ENCODE assay signal across 10 cellular contexts in genomic region chr4:168864831-168865541, GRCh38.
DNase-seq lines count a peak whose midpoint lies in the region; ATAC-seq, FAIRE-seq and TF ChIP-seq lines count a peak whose summit lies in the region.
"Had no signal": no experiment of that assay in that cellular context is flagged by ENCODE, and none has a peak within 500 bp of the region (broad histone marks: within the 10 kb centered on the region; RNA-seq: fewer than 3 reads in every experiment).

No MANE protein-coding gene starts in this region.

- in situ Hi-C loops in HepG2 (cut with HindIII; ENCODE audit: extremely low pct_ligation_motif_present, low pct_unique_long_range_greater_than_20kb) (no loop called here), GM13977 (cut with MboI; ENCODE audit: low pct_unique_long_range_greater_than_20kb, low sequenced_read_pairs, unreplicated experiment) (no loop called here)

- TF ChIP-seq EP300 in HepG2 (IDR thresholded peaks at IDR 0.05; ENCODE audit: low read depth in 2 of 2, low read length in 2 of 2) (no peak), HepG2 (CRISPR knock-in tag; IDR thresholded peaks at IDR 0.05; ENCODE audit: borderline replicate concordance) (no peak)

- TF ChIP-seq CTCF in liver (IDR thresholded peaks at IDR 0.05; ENCODE audit: low read depth, low read length, missing input control) (no peak), HepG2 (CRISPR knock-in tag; IDR thresholded peaks at IDR 0.05) (no peak), MCF 10A (IDR thresholded peaks at IDR 0.05; ENCODE audit: unreplicated experiment) (no peak), GM13977 (IDR thresholded peaks at IDR 0.05; ENCODE audit: extremely low read depth, insufficient read depth, missing control alignments) (no peak)

- no peak for ATAC-seq in HepG2
- ATAC-seq in left lobe of liver: peak; percentile 63

- H3K4me3 ChIP-seq in liver (ENCODE audit: low read depth in 1 of 3, low read length in 3 of 3) (no peak overlapping the region), HepG2 (replicated peaks in 1 of 3; ENCODE audit: insufficient read depth in 1 of 3, low read depth in 2 of 3, low read length in 3 of 3) (no peak overlapping the region), small intestine (ENCODE audit: low read depth in 1 of 2, low read length in 2 of 2) (no peak overlapping the region)

- CTCF ChIA-PET in HepG2 (lab: Yijun Ruan, JAX; ENCODE audit: low intra/inter-chr PET ratio, low total read pairs): no interaction called here
- CTCF ChIA-PET in MCF 10A (lab: Yijun Ruan, JAX): interaction anchor here (0.6 to 1.7 kb wide), 6 partner anchors 10 to 350 kb away, joined by 3 to 9 read pairs (median 4); no protein-coding TSS in a partner anchor

- H3K36me3 Mint-ChIP-seq in MCF 10A (ENCODE audit: insufficient read depth, unreplicated experiment): peaks cover 82% of the 10 kb centered on the region

- 83% methylated on average over 5 of the region's 5 CpGs for WGBS in liver
- 88% methylated on average over 5 of the region's 5 CpGs for WGBS in HepG2 (ENCODE audit: low lambda C conversion rate)
- WGBS in small intestine, 3 donors: 72 to 86% (median 82%) methylated on average over 5 of the region's 5 CpGs

- H3K27me3 ChIP-seq in liver (ENCODE audit: control insufficient read depth in 4 of 4, insufficient read depth in 4 of 4, low read length in 3 of 4) (no peaks in the 10 kb centered on the region), HepG2 (ENCODE audit: control insufficient read depth in 1 of 2, insufficient read depth in 2 of 2, low read length in 2 of 2) (no peaks in the 10 kb centered on the region), small intestine (ENCODE audit: control insufficient read depth in 2 of 2, insufficient read depth in 2 of 2, low read length in 2 of 2) (no peaks in the 10 kb centered on the region)

- DNase-seq in HepG2 (ENCODE audit: low spot score) (no peak), MCF 10A (ENCODE audit: unreplicated experiment) (no peak), left lobe of liver (ENCODE audit: low spot score) (no peak), small intestine (no peak), NCI-H345 (lab: John Stamatoyannopoulos, UW) (no peak), GM13977 (ENCODE audit: low spot score) (no peak)
- DNase-seq in stimulated activated CD4-positive, alpha-beta T cell treated with anti-CD3 and anti-CD28 coated beads, Interleukin-4, amount 100 ng/mL, for 4 hours: no peak
- DNase-seq: activated CD4-positive, alpha-beta T cell treated with anti-CD3 and anti-CD28 coated beads, Interleukin-2, amount 10 ng/mL, durations not matched to agents 7 days and 5 days had no signal

- TF ChIP-seq POLR2A in HepG2 (IDR thresholded peaks at IDR 0.05; ENCODE audit: insufficient read depth in 1 of 2, low read depth in 2 of 2, low read length in 2 of 2): no peak

- BruUV-seq in HepG2 (replicated peaks; lab: Mats Ljungman, UMichigan) (no TSS peak), MCF 10A (replicated peaks; lab: Mats Ljungman, UMichigan) (no TSS peak)

- H3K36me3 ChIP-seq in liver (ENCODE audit: control insufficient read depth in 4 of 4, insufficient read depth in 3 of 4, low read depth in 1 of 4, low read length in 3 of 4) (no peaks in the 10 kb centered on the region), HepG2 (replicated peaks in 1 of 2; ENCODE audit: control insufficient read depth in 1 of 2, insufficient read depth in 2 of 2, low read length in 2 of 2) (no peaks in the 10 kb centered on the region; a peak in 1 of 5 replicates), small intestine (ENCODE audit: control insufficient read depth in 2 of 2, insufficient read depth in 2 of 2, low read length in 2 of 2) (no peaks in the 10 kb centered on the region)

- peaks cover 0 to 2% (median 0%) of the 10 kb centered on the region in 4 donors for H3K4me1 ChIP-seq in liver (ENCODE audit: control insufficient read depth in 4 of 4, insufficient read depth in 4 of 4, low read length in 3 of 4)
- no peaks in the 10 kb centered on the region for H3K4me1 ChIP-seq in HepG2 (ENCODE audit: insufficient read depth, low read length)
- no peaks in the 10 kb centered on the region for H3K4me1 ChIP-seq in small intestine (ENCODE audit: control insufficient read depth in 2 of 2, insufficient read depth in 1 of 2, low read depth in 1 of 2, low read length in 1 of 2)

- H3K27ac Mint-ChIP-seq in MCF 10A (ENCODE audit: low read depth, unreplicated experiment): peak overlapping the region; percentile 50
- H3K27ac Mint-ChIP-seq: activated CD4-positive, alpha-beta T cell treated with anti-CD3 and anti-CD28 coated beads, Interleukin-2, amount 10 ng/mL, durations not matched to agents 7 days and 5 days had no signal

- FAIRE-seq in HepG2 (lab: Jason Lieb, UNC) (no peak), small intestine (lab: Jason Lieb, UNC) (no peak)

- no peak overlapping the region for H3K27ac ChIP-seq in liver (ENCODE audit: low read depth in 1 of 2, low read length in 2 of 2)
- no peak overlapping the region for H3K27ac ChIP-seq in HepG2 (ENCODE audit: extremely low read length, insufficient read depth, low read length)
- H3K27ac ChIP-seq in small intestine (ENCODE audit: low read depth in 1 of 2, low read length in 1 of 2): peak overlapping the region in 1 of 2 donors; percentile 12
- H3K27ac ChIP-seq: C4-2B had no signal

- H3K4me3 Mint-ChIP-seq in MCF 10A (ENCODE audit: unreplicated experiment): no peak overlapping the region
- H3K4me3 Mint-ChIP-seq: activated CD4-positive, alpha-beta T cell treated with anti-CD3 and anti-CD28 coated beads, Interleukin-2, amount 10 ng/mL, durations not matched to agents 7 days and 5 days had no signal

- H3K9me3 Mint-ChIP-seq in MCF 10A (ENCODE audit: unreplicated experiment): no peaks in the 10 kb centered on the region
- H3K9me3 Mint-ChIP-seq: activated CD4-positive, alpha-beta T cell treated with anti-CD3 and anti-CD28 coated beads, Interleukin-2, amount 10 ng/mL, durations not matched to agents 7 days and 5 days had no signal

- H2AFZ ChIP-seq in HepG2 (ENCODE audit: low read length): no peak overlapping the region

- intact Hi-C loops in HepG2 (cut with micrococcal nuclease; ENCODE audit: unreplicated experiment) (no loop called here), MCF 10A (cut with micrococcal nuclease) (no loop called here)

- no peak overlapping the region for H3K4me2 ChIP-seq in HepG2 (ENCODE audit: low read depth, low read length)

- H3K9me3 ChIP-seq in liver (ENCODE audit: control insufficient read depth in 4 of 4, low read length in 3 of 4): no peaks in the 10 kb centered on the region
- H3K9me3 ChIP-seq in HepG2 (ENCODE audit: low read length): no peaks in the 10 kb centered on the region
- no peaks in the 10 kb centered on the region for H3K9me3 ChIP-seq in small intestine (ENCODE audit: control insufficient read depth, low read depth)

- H3K79me2 ChIP-seq in HepG2 (ENCODE audit: insufficient read depth, low read length): no peaks in the 10 kb centered on the region

- H4K20me1 ChIP-seq in HepG2 (ENCODE audit: insufficient read depth, low read length): no peaks in the 10 kb centered on the region

- peaks cover 41% of the 10 kb centered on the region for H3K4me1 Mint-ChIP-seq in MCF 10A (ENCODE audit: insufficient read depth, unreplicated experiment)

- H3K9ac ChIP-seq in liver (ENCODE audit: low read depth in 1 of 2, low read length in 2 of 2) (no peak overlapping the region), HepG2 (ENCODE audit: insufficient read depth, low read depth, low read length) (no peak overlapping the region)

- TF ChIP-seq RAD21 in liver (IDR thresholded peaks at IDR 0.05) (peak; percentile 43 to 47), HepG2 (CRISPR knock-in tag; IDR thresholded peaks at IDR 0.05) (no peak)

- no peaks in the 10 kb centered on the region for H3K27me3 Mint-ChIP-seq in MCF 10A (ENCODE audit: insufficient read depth, unreplicated experiment)
- H3K27me3 Mint-ChIP-seq: activated CD4-positive, alpha-beta T cell treated with anti-CD3 and anti-CD28 coated beads, Interleukin-2, amount 10 ng/mL, durations not matched to agents 7 days and 5 days had no signal

- POLR2A ChIA-PET in HepG2 (lab: Yijun Ruan, JAX): no interaction called here
- POLR2A ChIA-PET in MCF 10A (lab: Yijun Ruan, JAX): interaction anchor here (1.0 to 1.6 kb wide), 5 partner anchors 8 to 49 kb away, joined by 3 to 5 read pairs (median 4); no protein-coding TSS in a partner anchor

TF ChIP-seq in liver, 16 proteins besides CTCF, POLR2A, EP300 and RAD21:
- TF ChIP-seq YY1 (IDR thresholded peaks at IDR 0.05) (no peak), NR2F2 (IDR thresholded peaks at IDR 0.05) (peak; percentile 98), SP1 (IDR thresholded peaks at IDR 0.05) (peak; percentile 34), RXRA (IDR thresholded peaks at IDR 0.05) (peak; percentile 52 to 57)
TF ChIP-seq in liver: peak in this region for 3.

TF ChIP-seq in HepG2, 621 proteins besides CTCF, POLR2A, EP300 and RAD21 (continues in another document):
- TF ChIP-seq ZNF557 (CRISPR knock-in tag; IDR thresholded peaks at IDR 0.05) (no peak), ZFP1 (CRISPR knock-in tag; IDR thresholded peaks at IDR 0.05) (no peak), ZNF550 (CRISPR knock-in tag; IDR thresholded peaks at IDR 0.05; ENCODE audit: borderline replicate concordance) (no peak), YEATS4 (CRISPR knock-in tag; IDR thresholded peaks at IDR 0.05; ENCODE audit: borderline replicate concordance) (no peak), ZNF674 (CRISPR knock-in tag; IDR thresholded peaks at IDR 0.05; ENCODE audit: low read depth) (no peak), SAFB2 (CRISPR knock-in tag; IDR thresholded peaks at IDR 0.05; ENCODE audit: borderline replicate concordance, low read depth) (no peak), ZNF281 (CRISPR knock-in tag; IDR thresholded peaks at IDR 0.05; ENCODE audit: borderline replicate concordance) (no peak), SIN3B (IDR thresholded peaks at IDR 0.05; ENCODE audit: low read length) (no peak), GABPB1 (CRISPR knock-in tag; IDR thresholded peaks at IDR 0.05) (no peak)
